1 cellular context compared by ENCODE assay signal in genomic region chr20:20224806-20225205, GRCh38.
TF ChIP-seq lines count a peak whose summit lies in the region.

No MANE protein-coding gene starts in this region.

TF ChIP-seq in H1, 55 proteins besides CTCF, POLR2A, EP300 and RAD21 (continued from another document):
- TF ChIP-seq ATF2 (IDR thresholded peaks at IDR 0.05; ENCODE audit: low read length) (no peak), SIX5 (IDR thresholded peaks at IDR 0.05; ENCODE audit: low read depth, low read length) (no peak), SP4 (IDR thresholded peaks at IDR 0.05; ENCODE audit: low read length) (no peak)
TF ChIP-seq in H1: peak in this region for 0.
